1 cellular context compared by ENCODE assay signal in the genomic region with DNA sequence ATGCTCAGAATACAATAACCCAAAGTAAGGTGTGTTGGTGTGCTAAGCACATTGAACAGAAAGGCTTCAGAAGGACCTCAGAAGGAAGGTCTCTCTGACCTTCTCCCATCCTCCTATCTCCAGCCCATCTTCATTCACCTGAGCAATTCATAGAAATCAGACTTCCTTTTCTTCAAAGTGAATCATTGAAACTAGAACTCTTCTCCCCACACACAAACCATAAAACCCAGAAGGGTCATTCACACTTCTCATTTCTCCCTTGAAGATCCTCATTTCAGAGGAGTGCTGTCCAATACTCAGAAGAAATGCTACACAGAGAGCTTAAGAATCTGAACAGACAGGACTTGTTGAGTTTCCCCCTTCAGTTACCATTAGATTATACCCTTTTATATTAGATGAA.
TF ChIP-seq lines count a peak whose summit lies in the region.

No MANE protein-coding gene starts in this region.

TF ChIP-seq in HepG2, 621 proteins besides CTCF, POLR2A, EP300 and RAD21 (continued from another document):
- TF ChIP-seq POLR2G (IDR thresholded peaks at IDR 0.05; ENCODE audit: low read depth, low read length) (no peak), ZNF432 (CRISPR knock-in tag; IDR thresholded peaks at IDR 0.05; ENCODE audit: borderline replicate concordance) (no peak), POGZ (CRISPR knock-in tag; IDR thresholded peaks at IDR 0.05) (no peak), RARG (CRISPR knock-in tag; IDR thresholded peaks at IDR 0.05; ENCODE audit: low read depth) (no peak), ADNP (CRISPR knock-in tag; IDR thresholded peaks at IDR 0.05) (no peak), MYC (CRISPR knock-in tag; IDR thresholded peaks at IDR 0.05; ENCODE audit: borderline replicate concordance) (no peak), PLSCR1 (CRISPR knock-in tag; IDR thresholded peaks at IDR 0.05; ENCODE audit: borderline replicate concordance) (no peak), ERF (CRISPR knock-in tag; IDR thresholded peaks at IDR 0.05) (no peak)
- TF ChIP-seq, protein P1, sequence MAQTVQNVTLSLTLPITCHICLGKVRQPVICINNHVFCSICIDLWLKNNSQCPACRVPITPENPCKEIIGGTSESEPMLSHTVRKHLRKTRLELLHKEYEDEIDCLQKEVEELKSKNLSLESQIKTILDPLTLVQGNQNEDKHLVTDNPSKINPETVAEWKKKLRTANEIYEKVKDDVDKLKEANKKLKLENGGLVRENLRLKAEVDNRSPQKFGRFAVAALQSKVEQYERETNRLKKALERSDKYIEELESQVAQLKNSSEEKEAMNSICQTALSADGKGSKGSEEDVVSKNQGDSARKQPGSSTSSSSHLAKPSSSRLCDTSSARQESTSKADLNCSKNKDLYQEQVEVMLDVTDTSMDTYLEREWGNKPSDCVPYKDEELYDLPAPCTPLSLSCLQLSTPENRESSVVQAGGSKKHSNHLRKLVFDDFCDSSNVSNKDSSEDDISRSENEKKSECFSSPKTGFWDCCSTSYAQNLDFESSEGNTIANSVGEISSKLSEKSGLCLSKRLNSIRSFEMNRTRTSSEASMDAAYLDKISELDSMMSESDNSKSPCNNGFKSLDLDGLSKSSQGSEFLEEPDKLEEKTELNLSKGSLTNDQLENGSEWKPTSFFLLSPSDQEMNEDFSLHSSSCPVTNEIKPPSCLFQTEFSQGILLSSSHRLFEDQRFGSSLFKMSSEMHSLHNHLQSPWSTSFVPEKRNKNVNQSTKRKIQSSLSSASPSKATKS (CRISPR knock-in tag; IDR thresholded peaks at IDR 0.05), result no peak
- TF ChIP-seq, protein P2, sequence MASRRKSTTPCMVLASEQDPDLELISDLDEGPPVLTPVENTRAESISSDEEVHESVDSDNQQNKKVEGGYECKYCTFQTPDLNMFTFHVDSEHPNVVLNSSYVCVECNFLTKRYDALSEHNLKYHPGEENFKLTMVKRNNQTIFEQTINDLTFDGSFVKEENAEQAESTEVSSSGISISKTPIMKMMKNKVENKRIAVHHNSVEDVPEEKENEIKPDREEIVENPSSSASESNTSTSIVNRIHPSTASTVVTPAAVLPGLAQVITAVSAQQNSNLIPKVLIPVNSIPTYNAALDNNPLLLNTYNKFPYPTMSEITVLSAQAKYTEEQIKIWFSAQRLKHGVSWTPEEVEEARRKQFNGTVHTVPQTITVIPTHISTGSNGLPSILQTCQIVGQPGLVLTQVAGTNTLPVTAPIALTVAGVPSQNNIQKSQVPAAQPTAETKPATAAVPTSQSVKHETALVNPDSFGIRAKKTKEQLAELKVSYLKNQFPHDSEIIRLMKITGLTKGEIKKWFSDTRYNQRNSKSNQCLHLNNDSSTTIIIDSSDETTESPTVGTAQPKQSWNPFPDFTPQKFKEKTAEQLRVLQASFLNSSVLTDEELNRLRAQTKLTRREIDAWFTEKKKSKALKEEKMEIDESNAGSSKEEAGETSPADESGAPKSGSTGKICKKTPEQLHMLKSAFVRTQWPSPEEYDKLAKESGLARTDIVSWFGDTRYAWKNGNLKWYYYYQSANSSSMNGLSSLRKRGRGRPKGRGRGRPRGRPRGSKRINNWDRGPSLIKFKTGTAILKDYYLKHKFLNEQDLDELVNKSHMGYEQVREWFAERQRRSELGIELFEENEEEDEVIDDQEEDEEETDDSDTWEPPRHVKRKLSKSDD (CRISPR knock-in tag; IDR thresholded peaks at IDR 0.05; ENCODE audit: low read depth), result no peak
- TF ChIP-seq, protein P3, sequence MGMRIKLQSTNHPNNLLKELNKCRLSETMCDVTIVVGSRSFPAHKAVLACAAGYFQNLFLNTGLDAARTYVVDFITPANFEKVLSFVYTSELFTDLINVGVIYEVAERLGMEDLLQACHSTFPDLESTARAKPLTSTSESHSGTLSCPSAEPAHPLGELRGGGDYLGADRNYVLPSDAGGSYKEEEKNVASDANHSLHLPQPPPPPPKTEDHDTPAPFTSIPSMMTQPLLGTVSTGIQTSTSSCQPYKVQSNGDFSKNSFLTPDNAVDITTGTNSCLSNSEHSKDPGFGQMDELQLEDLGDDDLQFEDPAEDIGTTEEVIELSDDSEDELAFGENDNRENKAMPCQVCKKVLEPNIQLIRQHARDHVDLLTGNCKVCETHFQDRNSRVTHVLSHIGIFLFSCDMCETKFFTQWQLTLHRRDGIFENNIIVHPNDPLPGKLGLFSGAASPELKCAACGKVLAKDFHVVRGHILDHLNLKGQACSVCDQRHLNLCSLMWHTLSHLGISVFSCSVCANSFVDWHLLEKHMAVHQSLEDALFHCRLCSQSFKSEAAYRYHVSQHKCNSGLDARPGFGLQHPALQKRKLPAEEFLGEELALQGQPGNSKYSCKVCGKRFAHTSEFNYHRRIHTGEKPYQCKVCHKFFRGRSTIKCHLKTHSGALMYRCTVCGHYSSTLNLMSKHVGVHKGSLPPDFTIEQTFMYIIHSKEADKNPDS (CRISPR knock-in tag; IDR thresholded peaks at IDR 0.05), result no peak
